1 cellular context compared by ENCODE assay signal in the genomic region with DNA sequence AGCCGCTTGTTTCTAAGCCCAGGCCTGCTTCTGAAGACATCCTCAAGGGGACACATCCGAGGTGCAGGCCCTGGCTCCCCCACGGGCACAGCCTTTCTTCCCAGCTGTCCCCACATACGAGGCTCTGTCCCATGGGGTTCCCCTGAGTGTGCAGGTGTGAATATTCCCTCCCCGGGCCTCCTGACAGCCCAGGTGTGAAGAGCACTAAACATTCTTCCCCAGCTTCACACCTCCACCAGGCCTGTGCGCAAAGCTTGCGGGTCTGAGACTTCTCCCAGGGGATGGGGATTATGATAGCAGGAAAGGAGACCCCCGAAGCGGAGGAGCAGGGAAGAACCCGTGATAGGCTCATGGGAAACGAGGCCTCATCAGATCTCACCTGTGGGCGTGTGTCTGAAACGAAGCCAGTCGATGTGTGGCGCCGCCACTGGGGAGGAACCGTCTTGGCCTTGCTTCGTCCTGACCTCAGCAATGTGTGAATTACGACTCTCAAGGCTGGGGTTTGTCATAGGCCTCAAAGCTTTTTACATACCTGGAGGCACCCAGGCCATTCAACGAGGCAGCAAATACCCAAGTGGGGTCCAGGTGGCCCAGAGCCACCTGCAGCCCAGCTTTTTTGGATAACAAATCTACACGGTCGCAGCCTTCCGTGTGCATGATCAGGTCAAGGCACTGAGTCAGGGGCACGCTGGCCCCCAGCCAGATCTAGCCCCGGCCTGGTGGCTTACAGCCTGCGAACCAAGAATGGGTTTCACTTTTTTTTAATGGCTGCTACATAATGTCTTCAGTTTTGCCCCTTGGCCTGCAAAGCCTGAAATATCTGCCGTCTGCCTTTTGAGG.
TF ChIP-seq lines count a peak whose summit lies in the region.

No MANE protein-coding gene starts in this region.

TF ChIP-seq in HepG2, 621 proteins besides CTCF, POLR2A, EP300 and RAD21:
- TF ChIP-seq ZC3H13 (CRISPR knock-in tag; IDR thresholded peaks at IDR 0.05) (0 out of 2 replicates have a peak, but pooled peaks have one; percentile 15), HNRNPK (IDR thresholded peaks at IDR 0.05; ENCODE audit: low read depth, low read length, poor library complexity, severe bottlenecking) (no peak), AGO2 (optimal IDR thresholded peaks at IDR 0.05; ENCODE audit: low read depth, low read length) (peak; percentile 49), RBM22 (optimal IDR thresholded peaks at IDR 0.05; ENCODE audit: low read length) (peak; percentile 36), KLF13 (CRISPR knock-in tag; IDR thresholded peaks at IDR 0.05) (no peak), SNAI1 (CRISPR knock-in tag; IDR thresholded peaks at IDR 0.05; ENCODE audit: borderline replicate concordance) (no peak), POLR2AphosphoS5 (IDR thresholded peaks at IDR 0.05; ENCODE audit: low read depth, low read length) (0 out of 2 replicates have a peak, but pooled peaks have one; percentile 15), THAP11 (CRISPR knock-in tag; IDR thresholded peaks at IDR 0.05) (no peak)
- TF ChIP-seq, protein P1, sequence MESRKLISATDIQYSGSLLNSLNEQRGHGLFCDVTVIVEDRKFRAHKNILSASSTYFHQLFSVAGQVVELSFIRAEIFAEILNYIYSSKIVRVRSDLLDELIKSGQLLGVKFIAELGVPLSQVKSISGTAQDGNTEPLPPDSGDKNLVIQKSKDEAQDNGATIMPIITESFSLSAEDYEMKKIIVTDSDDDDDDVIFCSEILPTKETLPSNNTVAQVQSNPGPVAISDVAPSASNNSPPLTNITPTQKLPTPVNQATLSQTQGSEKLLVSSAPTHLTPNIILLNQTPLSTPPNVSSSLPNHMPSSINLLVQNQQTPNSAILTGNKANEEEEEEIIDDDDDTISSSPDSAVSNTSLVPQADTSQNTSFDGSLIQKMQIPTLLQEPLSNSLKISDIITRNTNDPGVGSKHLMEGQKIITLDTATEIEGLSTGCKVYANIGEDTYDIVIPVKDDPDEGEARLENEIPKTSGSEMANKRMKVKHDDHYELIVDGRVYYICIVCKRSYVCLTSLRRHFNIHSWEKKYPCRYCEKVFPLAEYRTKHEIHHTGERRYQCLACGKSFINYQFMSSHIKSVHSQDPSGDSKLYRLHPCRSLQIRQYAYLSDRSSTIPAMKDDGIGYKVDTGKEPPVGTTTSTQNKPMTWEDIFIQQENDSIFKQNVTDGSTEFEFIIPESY (CRISPR knock-in tag; IDR thresholded peaks at IDR 0.05) = peak; percentile 47; the same call in 1 of the 2 replicates
